Comparison of ENCODE assay signal across 8 cellular contexts in genomic region chr10:114173680-114174461, GRCh38. TPM values are rescaled to one million over a fixed set of nuclear protein-coding genes. Genes with fewer than 3 reads are reported as not detected.
A peak's percentile ranks its signal among the peaks of the same experiment; 100 is the strongest.
DNase-seq lines count a peak whose midpoint lies in the region; FAIRE-seq and TF ChIP-seq lines count a peak whose summit lies in the region.

TSS of gene CCDC186 (minus strand) at chr10:114174203. CDS start at chr10:114163268, 10,935 bp downstream.

- H3K9me3 Mint-ChIP-seq in neural crest cell, result peaks cover under 1% of the 10 kb centered on the region

- peak within 1 kb of the TSS; percentile 94 for H3K9ac ChIP-seq in stomach smooth muscle (ENCODE audit: low read length in 2 of 2)

- H3K27ac Mint-ChIP-seq in neural crest cell (ENCODE audit: unreplicated experiment), result peak within 1 kb of the TSS; percentile 97

- H3K27ac ChIP-seq in SJCRH30, result peak within 1 kb of the TSS; percentile 64
- H3K27ac ChIP-seq in stomach smooth muscle (ENCODE audit: low read length), result peak within 1 kb of the TSS; percentile 56

- H3K4me1 ChIP-seq in HAP-1 (peaks cover 15% of the 10 kb centered on the region), SJCRH30 (0 out of 2 replicates have a peak, but pooled peaks cover 4% of the 10 kb centered on the region), stomach smooth muscle (ENCODE audit: control insufficient read depth, insufficient read depth, low read length) (no peaks in the 10 kb centered on the region)

- H3K9me3 ChIP-seq in HAP-1 (peaks cover under 1% of the 10 kb centered on the region; the same call in 1 of the 2 replicates), MG63 (peaks cover 3% of the 10 kb centered on the region; the same call in 1 of the 2 replicates), SJCRH30 (replicated peaks) (peaks cover under 1% of the 10 kb centered on the region; the same call in 1 of the 2 replicates), stomach smooth muscle (ENCODE audit: control insufficient read depth in 2 of 2, low read length in 2 of 2) (no peaks in the 10 kb centered on the region)

- TF ChIP-seq CTCF in foreskin fibroblast (IDR thresholded peaks at IDR 0.05; ENCODE audit: low read depth, low read length), result no peak
- TF ChIP-seq CTCF in neural crest cell (conservative IDR thresholded peaks at IDR 0.05), result no peak

- H3K36me3 ChIP-seq in HAP-1 (replicated peaks) (no peaks in the 10 kb centered on the region), MG63 (no peaks in the 10 kb centered on the region), SJCRH30 (no peaks in the 10 kb centered on the region), stomach smooth muscle (ENCODE audit: control insufficient read depth in 2 of 2, insufficient read depth in 2 of 2, low read length in 2 of 2) (no peaks in the 10 kb centered on the region)

- H3K4me3 ChIP-seq in HAP-1 (peak within 1 kb of the TSS; percentile 93), MG63 (peak within 1 kb of the TSS; percentile 81), SJCRH30 (peak within 1 kb of the TSS; percentile 93), foreskin fibroblast (ENCODE audit: low read depth in 1 of 2, low read length in 2 of 2) (peak within 1 kb of the TSS; percentile 97 to 98), stomach smooth muscle (ENCODE audit: low read length in 2 of 2) (peak within 1 kb of the TSS; percentile 93 to 96)

- H3K4me1 Mint-ChIP-seq in neural crest cell, result peaks cover 23% of the 10 kb centered on the region

- in situ Hi-C loops in HAP-1 (cut with MboI; ENCODE audit: low sequenced_read_pairs), result no loop called here

- H3K27me3 Mint-ChIP-seq in neural crest cell (ENCODE audit: low read depth), result peaks cover 19% of the 10 kb centered on the region

- H3K4me3 Mint-ChIP-seq in neural crest cell, result peak within 1 kb of the TSS; percentile 96

- H3K27me3 ChIP-seq in HAP-1 (ENCODE audit: low read depth) (no peaks in the 10 kb centered on the region), MG63 (no peaks in the 10 kb centered on the region), SJCRH30 (no peaks in the 10 kb centered on the region), stomach smooth muscle (ENCODE audit: control insufficient read depth in 1 of 2, insufficient read depth in 2 of 2, low read length in 2 of 2) (no peaks in the 10 kb centered on the region)

- FAIRE-seq in G401.6 (lab: Jason Lieb, UNC), result peak; percentile 97

- peaks cover under 1% of the 10 kb centered on the region for H3K36me3 Mint-ChIP-seq in neural crest cell (ENCODE audit: low read depth)

- peak; percentile 91 to 97 for DNase-seq in HAP-1 (ENCODE audit: low spot score in 2 of 2)
- peak; percentile 88 for DNase-seq in MG63
- DNase-seq in SJCRH30, result peak; percentile 87 to 90
- peak; percentile 94 to 98 (median 96) for DNase-seq in activated naive CD4-positive, alpha-beta T cell (lab: John Stamatoyannopoulos, UW)
- peak; percentile 83 to 95 for DNase-seq in foreskin fibroblast
- peak; percentile 82 for DNase-seq in neural crest cell (ENCODE audit: low read depth, low spot score)

RNA-seq across cellular contexts. Expression of gene CCDC186, which starts in this region (rescaled TPM):
- total RNA-seq in MG63 (2014; rRNA removed; shearing (Covaris generic); ENCODE audit: low replicate concordance), result 1.2 and 5.1 TPM in 2 replicates
- 10.7 and 11.4 TPM in 2 replicates for total RNA-seq in SJCRH30 (2014; rRNA removed; shearing (Covaris generic))
- 6.2 and 7.1 TPM in 2 replicates for total RNA-seq in neural crest cell

Comparison
In these comparisons a context has a peak if more than half of its experiments do, and no peak if none do; other contexts are left out.
1. Peak in every context shown above with its lines: DNase-seq, H3K4me3 ChIP-seq and H3K27ac ChIP-seq.